In genomic region chr10:12455318-12455717, GRCh38 we compare ENCODE assay signal across 21 cellular contexts.
DNase-seq lines count a peak whose midpoint lies in the region; ATAC-seq and TF ChIP-seq lines count a peak whose summit lies in the region.
"Had no signal": no experiment of that assay in that cellular context is flagged by ENCODE, and none has a peak within 500 bp of the region (broad histone marks: within the 10 kb centered on the region; RNA-seq: fewer than 3 reads in every experiment).

No MANE protein-coding gene starts in this region.

- H3K4me1 Mint-ChIP-seq in dendritic cell treated with granulocyte-macrophage colony-stimulating factor and Interleukin-4, amounts not matched to agents 40 ng/mL and 50 ng/mL, for 4 days (ENCODE audit: low read depth): peaks cover 57% of the 10 kb centered on the region
- peaks cover 41 to 72% (median 53%) of the 10 kb centered on the region in 3 donors for H3K4me1 Mint-ChIP-seq in naive B cell
- H3K4me1 Mint-ChIP-seq in CD8-positive, alpha-beta T cell (ENCODE audit: low read depth): peaks cover 20% of the 10 kb centered on the region

- H3K27me3 ChIP-seq in PC-3 (ENCODE audit: low read length): no peaks in the 10 kb centered on the region
- no peaks in the 10 kb centered on the region for H3K27me3 ChIP-seq in CD8-positive, alpha-beta T cell (ENCODE audit: insufficient read depth, low read length)
- H3K27me3 ChIP-seq: BE2C had no signal

- peak overlapping the region; percentile 43; the same call in 1 of the 2 replicates for H3K9ac ChIP-seq in PC-3 (ENCODE audit: low read length)

- no peaks in the 10 kb centered on the region for H3K79me2 ChIP-seq in PC-3 (ENCODE audit: low read length)

- peaks cover 16% of the 10 kb centered on the region for H3K36me3 Mint-ChIP-seq in dendritic cell treated with granulocyte-macrophage colony-stimulating factor and Interleukin-4, amounts not matched to agents 40 ng/mL and 50 ng/mL, for 4 days (ENCODE audit: low read depth)
- no peaks in the 10 kb centered on the region for H3K36me3 Mint-ChIP-seq in naive B cell
- H3K36me3 Mint-ChIP-seq in CD8-positive, alpha-beta T cell: peaks cover 5% of the 10 kb centered on the region

- H3K9me2 ChIP-seq in PC-3 (replicated peaks; ENCODE audit: low read length): no peaks in the 10 kb centered on the region

- intact Hi-C loops in PC-3 (cut with micrococcal nuclease): loop anchor here (2.0 kb wide), 1 partner anchor 191 kb away; no protein-coding TSS in a partner anchor
- intact Hi-C loops in dendritic cell treated with granulocyte-macrophage colony-stimulating factor and Interleukin-4, amounts not matched to agents 40 ng/mL and 50 ng/mL, for 4 days (cut with micrococcal nuclease): no loop called here
- intact Hi-C loops in CD8-positive, alpha-beta T cell (cut with DNase I, micrococcal nuclease): no loop called here

- DNase-seq in PC-3: no peak
- no peak for DNase-seq in naive B cell
- DNase-seq in HUDEP-2 (lab: John Stamatoyannopoulos, UW; ENCODE audit: unreplicated experiment in 76 of 76): no peak
- no peak for DNase-seq in stimulated activated naive CD8-positive, alpha-beta T cell treated with anti-CD3 and anti-CD28 coated beads, Interleukin-15, Interleukin-2, amounts not matched to agents 100 U/mL and 50 U/mL, for 24 hours
- no peak for DNase-seq in GDM1 (lab: John Stamatoyannopoulos, UW)
- no peak for DNase-seq in CD8-positive, alpha-beta T cell
- DNase-seq: ACHN, BE2C, H9, HFFc6, MV-4-11, NCI-H1105, NCI-H1436 treated with DMSO at 0.1 percent for 48 hours, NCI-H187 treated with DMSO at 0.1 percent for 48 hours, NCI-H524, SHP77 treated with DMSO at 0.1 percent for 48 hours had no signal

- H3K36me3 ChIP-seq in PC-3 (ENCODE audit: low read depth, low read length): no peaks in the 10 kb centered on the region
- H3K36me3 ChIP-seq in CD8-positive, alpha-beta T cell (ENCODE audit: insufficient read depth, low read length): no peaks in the 10 kb centered on the region
- H3K36me3 ChIP-seq: BE2C had no signal

- no peak overlapping the region for H2AFZ ChIP-seq in PC-3 (ENCODE audit: low read length)
- H2AFZ ChIP-seq: GM23338 had no signal

- no peak for TF ChIP-seq CTCF in PC-3 (conservative IDR thresholded peaks at IDR 0.05; ENCODE audit: low read depth, low read length)
- TF ChIP-seq CTCF in CD8-positive, alpha-beta T cell (IDR thresholded peaks at IDR 0.05): no peak

- H3K27ac Mint-ChIP-seq in dendritic cell treated with granulocyte-macrophage colony-stimulating factor and Interleukin-4, amounts not matched to agents 40 ng/mL and 50 ng/mL, for 4 days: peak overlapping the region; percentile 87
- H3K27ac Mint-ChIP-seq in naive B cell: peak overlapping the region in 5 of 6 donors; percentile 16 to 73 (median 38)
- H3K27ac Mint-ChIP-seq in CD8-positive, alpha-beta T cell: no peak overlapping the region
- H3K27ac Mint-ChIP-seq: GM23338, HFFc6 had no signal

- H3K27ac ChIP-seq in PC-3 (ENCODE audit: low read length): peak overlapping the region; percentile 57
- H3K27ac ChIP-seq in CD8-positive, alpha-beta T cell (ENCODE audit: low read depth, low read length): no peak overlapping the region

- H3K27me3 Mint-ChIP-seq in dendritic cell treated with granulocyte-macrophage colony-stimulating factor and Interleukin-4, amounts not matched to agents 40 ng/mL and 50 ng/mL, for 4 days: peaks cover 15% of the 10 kb centered on the region
- H3K27me3 Mint-ChIP-seq in naive B cell: no peaks in the 10 kb centered on the region
- H3K27me3 Mint-ChIP-seq in CD8-positive, alpha-beta T cell (ENCODE audit: low read depth): no peaks in the 10 kb centered on the region

- BruUV-seq in PC-3 (replicated peaks; lab: Mats Ljungman, UMichigan): no TSS peak

- H3K4me1 ChIP-seq in PC-3 (ENCODE audit: insufficient read depth, low read length): peaks cover 20% of the 10 kb centered on the region
- no peaks in the 10 kb centered on the region for H3K4me1 ChIP-seq in CD8-positive, alpha-beta T cell (ENCODE audit: insufficient read depth, low read length)
- H3K4me1 ChIP-seq: BE2C had no signal

- H3K4me3 Mint-ChIP-seq in dendritic cell treated with granulocyte-macrophage colony-stimulating factor and Interleukin-4, amounts not matched to agents 40 ng/mL and 50 ng/mL, for 4 days: peak overlapping the region; percentile 6
- no peak overlapping the region for H3K4me3 Mint-ChIP-seq in naive B cell
- no peak overlapping the region for H3K4me3 Mint-ChIP-seq in CD8-positive, alpha-beta T cell
- H3K4me3 Mint-ChIP-seq: GM23338, H9, HFFc6 had no signal

- H3K9me3 ChIP-seq in PC-3 (ENCODE audit: low read length): no peaks in the 10 kb centered on the region
- H3K9me3 ChIP-seq in CD8-positive, alpha-beta T cell (ENCODE audit: low read length): no peaks in the 10 kb centered on the region
- H3K9me3 ChIP-seq: BE2C had no signal

- no peaks in the 10 kb centered on the region for H4K20me1 ChIP-seq in PC-3 (ENCODE audit: low read length)

- peak overlapping the region; percentile 19; the same call in 1 of the 2 replicates for H3K4me2 ChIP-seq in PC-3 (ENCODE audit: low read length)
- H3K4me2 ChIP-seq: GM23338 had no signal

- CTCF ChIA-PET in PC-3 (lab: Charles Lee): no interaction called here
- CTCF ChIA-PET in CD8-positive, alpha-beta T cell (lab: Charles Lee): interaction anchor here (0.8 kb wide), 1 partner anchor 201 kb away, joined by 3 read pairs; no protein-coding TSS in a partner anchor

- POLR2A ChIA-PET in PC-3 (lab: Charles Lee; ENCODE audit: unreplicated experiment): no interaction called here
- POLR2A ChIA-PET in CD8-positive, alpha-beta T cell (lab: Charles Lee): no interaction called here

- ATAC-seq in PC-3 (no peak), naive B cell (ENCODE audit: low read depth in 2 of 2) (no peak)
- no peak for ATAC-seq in stimulated activated naive CD8-positive, alpha-beta T cell treated with anti-CD3 and anti-CD28 coated beads, Interleukin-15, Interleukin-2, amounts not matched to agents 100 U/mL and 50 U/mL, for 24 hours
- no peak for ATAC-seq in CD8-positive, alpha-beta T cell
- ATAC-seq: GM12878, GM23338, K562, Panc1 had no signal

- no peaks in the 10 kb centered on the region for H3K9me3 Mint-ChIP-seq in dendritic cell treated with granulocyte-macrophage colony-stimulating factor and Interleukin-4, amounts not matched to agents 40 ng/mL and 50 ng/mL, for 4 days
- H3K9me3 Mint-ChIP-seq in naive B cell: no peaks in the 10 kb centered on the region
- H3K9me3 Mint-ChIP-seq in CD8-positive, alpha-beta T cell: no peaks in the 10 kb centered on the region
- H3K9me3 Mint-ChIP-seq: GM23338, H9, HFFc6 had no signal

- no peaks in the 10 kb centered on the region for H3F3A ChIP-seq in PC-3 (ENCODE audit: low read length, unreplicated experiment)

- H3K4me3 ChIP-seq in PC-3 (ENCODE audit: low read length): no peak overlapping the region
- H3K4me3 ChIP-seq in CD8-positive, alpha-beta T cell (ENCODE audit: low read depth, low read length): no peak overlapping the region
- H3K4me3 ChIP-seq: GM12878, GM23338, K562 had no signal
